18 cellular contexts compared by ENCODE assay signal in the genomic region with DNA sequence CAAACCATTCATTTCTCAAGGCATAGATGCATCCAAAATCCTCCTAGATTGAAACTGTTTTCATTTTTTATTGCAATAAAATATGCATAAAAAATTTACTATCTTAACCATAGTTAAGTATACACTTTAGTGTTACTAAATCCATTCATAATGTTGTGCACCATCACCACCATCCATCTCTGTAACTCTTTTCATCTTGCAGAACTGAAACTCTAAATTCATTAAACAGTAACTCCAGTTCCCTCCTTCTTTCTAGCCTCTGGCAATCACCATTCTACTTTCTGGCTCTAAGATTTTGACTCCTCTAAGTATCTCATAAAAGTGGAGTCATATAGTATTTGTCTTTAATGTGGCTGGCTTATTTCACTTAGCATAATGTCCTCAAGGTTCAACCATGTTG.
A peak's percentile ranks its signal among the peaks of the same experiment; 100 is the strongest.
DNase-seq lines count a peak whose midpoint lies in the region; ATAC-seq lines count a peak whose summit lies in the region.
"Had no signal": no experiment of that assay in that cellular context is flagged by ENCODE, and none has a peak within 500 bp of the region (broad histone marks: within the 10 kb centered on the region; RNA-seq: fewer than 3 reads in every experiment).

No MANE protein-coding gene starts in this region.

- DNase-seq in NCI-H146 treated with DMSO at 0.1 percent for 48 hours (lab: John Stamatoyannopoulos, UW; ENCODE audit: unreplicated experiment) (no peak), NCI-H2227 treated with DMSO at 0.1 percent for 48 hours (lab: John Stamatoyannopoulos, UW) (no peak), NOMO-1 (lab: John Stamatoyannopoulos, UW; ENCODE audit: unreplicated experiment in 2 of 2) (no peak), NCI-H1048 (lab: John Stamatoyannopoulos, UW) (no peak)
- DNase-seq: activated CD4-positive, alpha-beta T cell treated with anti-CD3 and anti-CD28 coated beads for 4 hours; activated effector memory CD4-positive, alpha-beta T cell treated with Interleukin-2 at 50 U/mL for 16 hours; AML-193; cortex of kidney; heart left ventricle; left ventricle myocardium inferior; NCI-H187 treated with DMSO at 0.1 percent for 48 hours; NCI-H446 treated with DMSO at 0.1 percent for 48 hours; stimulated activated CD4-positive, alpha-beta T cell treated with anti-CD3 and anti-CD28 coated beads, Interleukin-4, amount 100 ng/mL, for 1 hour; stomach had no signal

- ATAC-seq in GM19397 (IDR thresholded peaks at IDR 0.05; ENCODE audit: unreplicated experiment): peak; percentile 55
- ATAC-seq in HG02759 (IDR thresholded peaks at IDR 0.05; ENCODE audit: unreplicated experiment): peak; percentile 87
- ATAC-seq in HG03354 (IDR thresholded peaks at IDR 0.05; ENCODE audit: poor library complexity, severe bottlenecking, unreplicated experiment): peak; percentile 97
- ATAC-seq: GM23338, heart left ventricle had no signal
